In the genomic region with DNA sequence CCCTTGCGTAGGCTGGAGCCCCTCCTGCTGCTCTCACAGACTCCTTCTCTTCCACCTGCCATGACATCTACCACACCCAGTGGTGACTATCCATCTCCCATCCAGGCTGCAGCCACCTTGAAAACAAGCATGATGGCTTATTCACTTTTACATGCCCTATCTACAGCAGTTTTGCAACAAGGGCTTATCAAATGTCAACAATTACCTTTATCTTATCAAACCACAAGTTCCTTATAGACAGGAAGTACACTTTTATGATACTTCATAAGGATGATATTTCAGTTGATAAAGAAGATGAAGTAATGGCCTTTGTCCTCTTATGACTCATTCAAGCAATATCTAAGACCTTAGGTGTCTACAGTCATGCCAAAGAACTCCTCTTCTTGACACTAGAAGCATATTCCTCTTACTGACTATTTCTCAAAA, we compare ENCODE assay signal across 20 cellular contexts.
DNase-seq lines count a peak whose midpoint lies in the region; ATAC-seq and TF ChIP-seq lines count a peak whose summit lies in the region.
"Had no signal": no experiment of that assay in that cellular context is flagged by ENCODE, and none has a peak within 500 bp of the region (broad histone marks: within the 10 kb centered on the region; RNA-seq: fewer than 3 reads in every experiment).

No MANE protein-coding gene starts in this region.

- intact Hi-C loops in left cardiac atrium (cut with DNase I) = no loop called here

- DNase-seq in stimulated activated naive CD8-positive, alpha-beta T cell treated with anti-CD3 and anti-CD28 coated beads, Interleukin-15, Interleukin-2, amounts not matched to agents 100 U/mL and 50 U/mL, for 24 hours = no peak
- no peak for DNase-seq in stimulated activated naive CD8-positive, alpha-beta T cell treated with anti-CD3 and anti-CD28 coated beads, Interleukin-15, amount 100 ng/mL, for 72 hours
- DNase-seq in SW480 (ENCODE audit: low spot score) = peak; percentile 2
- peak; percentile 75 for DNase-seq in fibroblast of villous mesenchyme (ENCODE audit: low read depth)
- DNase-seq in SIG-M5 treated with dmso at 0.1 percent for 504 hours (lab: John Stamatoyannopoulos, UW; ENCODE audit: unreplicated experiment) = no peak
- DNase-seq in activated naive CD4-positive, alpha-beta T cell treated with anti-CD3 and anti-CD28 coated beads, Interleukin-2, amount 50 U/mL, for 72 hours (ENCODE audit: low spot score in 2 of 2) = no peak
- no peak for DNase-seq in left cardiac atrium
- no peak for DNase-seq in omental fat pad (ENCODE audit: low spot score)
- DNase-seq: ACHN; activated CD4-positive, alpha-beta T cell treated with anti-CD3 and anti-CD28 coated beads for 1 hour; activated naive CD8-positive, alpha-beta T cell treated with anti-CD3 and anti-CD28 coated beads, Interleukin-2, amount 10 ng/mL, durations not matched to agents 7 days and 5 days; COR-L47; left lung; naive B cell; NCI-H510A; T-cell had no signal

- no peak overlapping the region for H3K27ac Mint-ChIP-seq in stimulated activated naive CD8-positive, alpha-beta T cell treated with anti-CD3 and anti-CD28 coated beads, Interleukin-15, amount 100 ng/mL, for 72 hours
- H3K27ac Mint-ChIP-seq in activated naive CD4-positive, alpha-beta T cell treated with anti-CD3 and anti-CD28 coated beads, Interleukin-2, amount 50 U/mL, for 72 hours = no peak overlapping the region
- H3K27ac Mint-ChIP-seq: activated naive CD8-positive, alpha-beta T cell treated with anti-CD3 and anti-CD28 coated beads, Interleukin-2, amount 10 ng/mL, durations not matched to agents 7 days and 5 days; GM23338; IgD-negative memory B cell; naive B cell; T-cell had no signal

- no peak overlapping the region for H3K4me3 ChIP-seq in fibroblast of villous mesenchyme (ENCODE audit: low read depth, low read length)
- H3K4me3 ChIP-seq: GM23338, left lung, PC-9 had no signal

- peak; percentile 23 for ATAC-seq in stimulated activated naive CD8-positive, alpha-beta T cell treated with anti-CD3 and anti-CD28 coated beads, Interleukin-15, Interleukin-2, amounts not matched to agents 100 U/mL and 50 U/mL, for 24 hours
- no peak for ATAC-seq in stimulated activated naive CD8-positive, alpha-beta T cell treated with anti-CD3 and anti-CD28 coated beads, Interleukin-15, amount 100 ng/mL, for 72 hours
- no peak for ATAC-seq in activated naive CD4-positive, alpha-beta T cell treated with anti-CD3 and anti-CD28 coated beads, Interleukin-2, amount 50 U/mL, for 72 hours
- ATAC-seq in left cardiac atrium (no peak), omental fat pad (ENCODE audit: low FRiP score) (no peak)
- ATAC-seq: esophagus mucosa, GM23338, left lung, T-cell had no signal

- TF ChIP-seq CTCF in fibroblast of villous mesenchyme (IDR thresholded peaks at IDR 0.05; ENCODE audit: insufficient read depth, low read depth, low read length) (no peak), omental fat pad (IDR thresholded peaks at IDR 0.05) (no peak)

- H3K4me3 Mint-ChIP-seq in stimulated activated naive CD8-positive, alpha-beta T cell treated with anti-CD3 and anti-CD28 coated beads, Interleukin-15, amount 100 ng/mL, for 72 hours = no peak overlapping the region
- H3K4me3 Mint-ChIP-seq: activated naive CD8-positive, alpha-beta T cell treated with anti-CD3 and anti-CD28 coated beads, Interleukin-2, amount 10 ng/mL, durations not matched to agents 7 days and 5 days; GM23338; IgD-negative memory B cell; T-cell had no signal

- peaks cover 35% of the 10 kb centered on the region for H3K27me3 Mint-ChIP-seq in stimulated activated naive CD8-positive, alpha-beta T cell treated with anti-CD3 and anti-CD28 coated beads, Interleukin-15, amount 100 ng/mL, for 72 hours
- H3K27me3 Mint-ChIP-seq: IgD-negative memory B cell had no signal

- peaks cover 18% of the 10 kb centered on the region for H3K4me1 Mint-ChIP-seq in stimulated activated naive CD8-positive, alpha-beta T cell treated with anti-CD3 and anti-CD28 coated beads, Interleukin-15, amount 100 ng/mL, for 72 hours

- peaks cover 3 to 20% of the 10 kb centered on the region in 2 donors for H3K9me3 Mint-ChIP-seq in stimulated activated naive CD8-positive, alpha-beta T cell treated with anti-CD3 and anti-CD28 coated beads, Interleukin-15, amount 100 ng/mL, for 72 hours
- H3K9me3 Mint-ChIP-seq in activated naive CD4-positive, alpha-beta T cell treated with anti-CD3 and anti-CD28 coated beads, Interleukin-2, amount 50 U/mL, for 72 hours = peaks cover 0 to 6% of the 10 kb centered on the region in 2 donors
- H3K9me3 Mint-ChIP-seq: GM23338 had no signal

- peaks cover 0 to 4% of the 10 kb centered on the region in 2 donors for H3K36me3 Mint-ChIP-seq in activated naive CD4-positive, alpha-beta T cell treated with anti-CD3 and anti-CD28 coated beads, Interleukin-2, amount 50 U/mL, for 72 hours
- H3K36me3 Mint-ChIP-seq: activated naive CD8-positive, alpha-beta T cell treated with anti-CD3 and anti-CD28 coated beads, Interleukin-2, amount 10 ng/mL, durations not matched to agents 7 days and 5 days; T-cell had no signal

Comparison
In these comparisons a context has a peak if more than half of its experiments do, and no peak if none do; other contexts are left out.
1. DNase-seq: peak in SW480 (single experiment) and fibroblast of villous mesenchyme (single experiment); none in stimulated activated naive CD8-positive, alpha-beta T cell treated with anti-CD3 and anti-CD28 coated beads, Interleukin-15, Interleukin-2, amounts not matched to agents 100 U/mL and 50 U/mL, for 24 hours (single experiment), stimulated activated naive CD8-positive, alpha-beta T cell treated with anti-CD3 and anti-CD28 coated beads, Interleukin-15, amount 100 ng/mL, for 72 hours (0 of 2), SIG-M5 treated with dmso at 0.1 percent for 504 hours (single experiment), activated naive CD4-positive, alpha-beta T cell treated with anti-CD3 and anti-CD28 coated beads, Interleukin-2, amount 50 U/mL, for 72 hours (0 of 2), left cardiac atrium (single experiment) and omental fat pad (single experiment).